ENCODE assay signal across 8 cellular contexts in the genomic region with DNA sequence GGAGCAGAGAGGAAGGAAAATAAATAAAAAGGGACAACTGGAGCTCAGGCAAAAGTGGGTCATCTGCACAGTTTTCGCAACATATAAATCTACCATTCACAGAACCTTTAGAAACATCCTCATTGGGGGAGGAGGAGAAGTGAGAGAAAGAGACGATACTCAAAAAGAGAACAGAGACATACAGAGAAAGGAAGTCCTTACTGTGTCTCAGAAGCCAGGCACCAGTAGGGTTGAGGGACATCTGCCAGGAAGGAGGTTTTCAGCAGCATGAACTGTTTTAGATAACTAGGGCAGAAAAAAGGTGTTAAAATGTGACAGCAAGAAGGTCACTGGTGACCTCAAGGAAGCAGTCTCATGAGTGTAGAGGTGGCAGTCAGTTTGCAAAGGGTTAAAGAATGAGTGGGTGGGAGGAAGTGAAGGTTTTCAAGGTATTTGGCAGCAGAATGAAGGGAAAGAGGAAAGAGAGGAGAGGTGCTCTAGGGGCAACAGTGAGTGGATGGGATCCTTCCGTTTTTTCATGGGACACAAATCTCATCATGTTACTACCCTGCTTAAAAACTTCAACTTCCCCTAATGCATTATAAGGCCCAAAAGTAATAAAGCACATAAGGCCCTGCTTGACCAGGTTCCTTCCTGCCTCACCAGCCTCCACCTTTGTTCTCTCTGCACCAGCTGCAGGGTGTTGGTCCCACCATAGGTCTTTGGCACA. TPM values are rescaled to one million over a fixed set of nuclear protein-coding genes. Genes with fewer than 3 reads are reported as not detected.
DNase-seq lines count a peak whose midpoint lies in the region; ATAC-seq and TF ChIP-seq lines count a peak whose summit lies in the region.

No MANE protein-coding gene starts in this region.

- no peak overlapping the region for H2AFZ ChIP-seq in mammary epithelial cell (ENCODE audit: low read depth, low read length)

- no TSS peak for BruUV-seq in mammary epithelial cell (replicated peaks; lab: Mats Ljungman, UMichigan)

- CTCF ChIA-PET in mammary epithelial cell (lab: Charles Lee; ENCODE audit: low non-redundant PET): no interaction called here

- H3K4me1 ChIP-seq in mammary epithelial cell (ENCODE audit: insufficient read depth, low read length): peaks cover 22% of the 10 kb centered on the region

- TF ChIP-seq CTCF in GM12865 (IDR thresholded peaks at IDR 0.05; ENCODE audit: insufficient read depth, low read depth, low read length, missing control alignments) (no peak), mammary epithelial cell (conservative IDR thresholded peaks at IDR 0.05 in 1 of 2, IDR thresholded peaks at IDR 0.05 in 1 of 2; ENCODE audit: extremely low read depth in 1 of 2, insufficient read depth in 1 of 2, low read depth in 1 of 2, low read length in 2 of 2) (no peak)

- ATAC-seq in GM21381 (IDR thresholded peaks at IDR 0.05; ENCODE audit: unreplicated experiment) (peak; percentile 84), HG03520 (IDR thresholded peaks at IDR 0.05; ENCODE audit: unreplicated experiment) (peak; percentile 85)

- 53% methylated on average over 2 of the region's 3 CpGs for WGBS in mammary epithelial cell (ENCODE audit: low coverage, missing lambda C conversion rate)

- in situ Hi-C loops in mammary epithelial cell (cut with MboI; ENCODE audit: low sequenced_read_pairs in 2 of 2): no loop called here

- no peak overlapping the region for H3K9ac ChIP-seq in mammary epithelial cell (ENCODE audit: insufficient read depth, low read length)

- H3K79me2 ChIP-seq in mammary epithelial cell (ENCODE audit: insufficient read depth, low read length): peaks cover 90% of the 10 kb centered on the region

- H3K36me3 ChIP-seq in mammary epithelial cell (ENCODE audit: insufficient read depth, low read length): no peaks in the 10 kb centered on the region

- no peaks in the 10 kb centered on the region for H4K20me1 ChIP-seq in mammary epithelial cell (ENCODE audit: insufficient read depth, low read length)

- peak overlapping the region; percentile 9 for H3K4me2 ChIP-seq in mammary epithelial cell (ENCODE audit: insufficient read depth, low read depth, low read length)

- no peak overlapping the region for H3K27ac ChIP-seq in mammary epithelial cell (ENCODE audit: insufficient read depth, low read depth, low read length)

- intact Hi-C loops in mammary epithelial cell (cut with micrococcal nuclease): no loop called here

- DNase-seq in GM12865 (ENCODE audit: low read depth) (peak; percentile 91), mammary epithelial cell (no peak), epidermal melanocyte (ENCODE audit: insufficient read length, low spot score) (no peak), NCI-H524 (lab: John Stamatoyannopoulos, UW) (no peak), A172 (ENCODE audit: low spot score) (no peak)
- peak; percentile 16 for DNase-seq in stimulated activated naive CD4-positive, alpha-beta T cell treated with Interleukin-2 at 50 U/mL for 16 hours (lab: John Stamatoyannopoulos, UW)

- dilution Hi-C loops in mammary epithelial cell (cut with HindIII; ENCODE audit: low sequenced_read_pairs): no loop called here

- no peaks in the 10 kb centered on the region for H3K9me3 ChIP-seq in mammary epithelial cell (replicated peaks; ENCODE audit: insufficient read depth, low read length)

- no peak overlapping the region; the same call in 1 of the 2 replicates for H3K4me3 ChIP-seq in GM12865 (ENCODE audit: low read depth, low read length)
- no peak overlapping the region for H3K4me3 ChIP-seq in mammary epithelial cell (replicated peaks in 1 of 3; ENCODE audit: insufficient read depth in 1 of 3, low read depth in 2 of 3, low read length in 3 of 3)

- H3K27me3 ChIP-seq in mammary epithelial cell (ENCODE audit: insufficient read depth, low read length): no peaks in the 10 kb centered on the region

RNA-seq across cellular contexts. Expression of gene JAK1, which starts 9.5 kb away (rescaled TPM):
- 100 to 1,000 TPM in 1 of 2 donors, 10 to 100 TPM in 1; 74.9 to 125 TPM for total RNA-seq in mammary epithelial cell
- polyA plus RNA-seq in mammary epithelial cell: 41.4 TPM
- 87.6 TPM for polyA minus RNA-seq in mammary epithelial cell
- total RNA-seq in A172 (2014; rRNA removed; shearing (Covaris generic)): 61.4 and 70.5 TPM in 2 replicates

Comparison
In these comparisons a context has a peak if more than half of its experiments do, and no peak if none do; other contexts are left out.
1. DNase-seq: peak in GM12865 (single experiment) and stimulated activated naive CD4-positive, alpha-beta T cell treated with Interleukin-2 at 50 U/mL for 16 hours (single experiment); none in mammary epithelial cell (single experiment), epidermal melanocyte (single experiment), NCI-H524 (0 of 2) and A172 (single experiment).